1 cellular context compared by ENCODE assay signal in the genomic region with DNA sequence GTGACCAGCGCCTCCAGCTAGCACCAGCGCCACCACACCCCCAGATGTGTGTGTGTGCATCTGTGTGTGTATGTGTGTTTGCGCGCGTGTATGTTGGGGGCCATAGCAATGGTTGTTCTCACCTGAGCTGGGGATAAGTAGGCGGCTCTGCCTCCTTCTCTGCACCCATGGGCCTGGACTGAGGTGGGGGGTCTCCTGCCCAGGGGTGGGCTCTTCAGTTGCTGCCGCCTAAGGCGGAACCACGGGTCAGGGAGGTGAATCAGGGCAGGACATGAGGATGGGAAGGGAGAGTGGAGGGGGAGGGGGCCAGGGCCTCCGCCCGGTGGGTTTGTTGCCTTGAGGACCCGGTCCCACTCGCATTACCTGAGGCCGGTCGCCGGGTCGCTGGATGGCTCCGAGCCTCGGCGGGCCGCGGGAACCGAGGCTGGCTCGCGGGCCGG.
TF ChIP-seq lines count a peak whose summit lies in the region.

No MANE protein-coding gene starts in this region.

TF ChIP-seq in A549, 52 proteins besides CTCF, POLR2A, EP300 and RAD21 (continued from another document):
- no peak for TF ChIP-seq EHF (CRISPR knock-in tag; IDR thresholded peaks at IDR 0.05)
- TF ChIP-seq, protein P1, sequence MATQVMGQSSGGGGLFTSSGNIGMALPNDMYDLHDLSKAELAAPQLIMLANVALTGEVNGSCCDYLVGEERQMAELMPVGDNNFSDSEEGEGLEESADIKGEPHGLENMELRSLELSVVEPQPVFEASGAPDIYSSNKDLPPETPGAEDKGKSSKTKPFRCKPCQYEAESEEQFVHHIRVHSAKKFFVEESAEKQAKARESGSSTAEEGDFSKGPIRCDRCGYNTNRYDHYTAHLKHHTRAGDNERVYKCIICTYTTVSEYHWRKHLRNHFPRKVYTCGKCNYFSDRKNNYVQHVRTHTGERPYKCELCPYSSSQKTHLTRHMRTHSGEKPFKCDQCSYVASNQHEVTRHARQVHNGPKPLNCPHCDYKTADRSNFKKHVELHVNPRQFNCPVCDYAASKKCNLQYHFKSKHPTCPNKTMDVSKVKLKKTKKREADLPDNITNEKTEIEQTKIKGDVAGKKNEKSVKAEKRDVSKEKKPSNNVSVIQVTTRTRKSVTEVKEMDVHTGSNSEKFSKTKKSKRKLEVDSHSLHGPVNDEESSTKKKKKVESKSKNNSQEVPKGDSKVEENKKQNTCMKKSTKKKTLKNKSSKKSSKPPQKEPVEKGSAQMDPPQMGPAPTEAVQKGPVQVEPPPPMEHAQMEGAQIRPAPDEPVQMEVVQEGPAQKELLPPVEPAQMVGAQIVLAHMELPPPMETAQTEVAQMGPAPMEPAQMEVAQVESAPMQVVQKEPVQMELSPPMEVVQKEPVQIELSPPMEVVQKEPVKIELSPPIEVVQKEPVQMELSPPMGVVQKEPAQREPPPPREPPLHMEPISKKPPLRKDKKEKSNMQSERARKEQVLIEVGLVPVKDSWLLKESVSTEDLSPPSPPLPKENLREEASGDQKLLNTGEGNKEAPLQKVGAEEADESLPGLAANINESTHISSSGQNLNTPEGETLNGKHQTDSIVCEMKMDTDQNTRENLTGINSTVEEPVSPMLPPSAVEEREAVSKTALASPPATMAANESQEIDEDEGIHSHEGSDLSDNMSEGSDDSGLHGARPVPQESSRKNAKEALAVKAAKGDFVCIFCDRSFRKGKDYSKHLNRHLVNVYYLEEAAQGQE (IDR thresholded peaks at IDR 0.05) = no peak
- no peak for TF ChIP-seq ZC3H11A (IDR thresholded peaks at IDR 0.05)
- no peak for TF ChIP-seq NFE2L2 (conservative IDR thresholded peaks at IDR 0.05; ENCODE audit: low read length)
- TF ChIP-seq ZNF302 (CRISPR knock-in tag; IDR thresholded peaks at IDR 0.05) = no peak
- no peak for TF ChIP-seq KDM1A (IDR thresholded peaks at IDR 0.05; ENCODE audit: low read depth)
- TF ChIP-seq JUNB (IDR thresholded peaks at IDR 0.05) = no peak
- no peak for TF ChIP-seq MAZ (IDR thresholded peaks at IDR 0.05; ENCODE audit: borderline replicate concordance, low read depth, low read length)
- TF ChIP-seq HOXA7 (CRISPR knock-in tag; IDR thresholded peaks at IDR 0.05) = no peak
- TF ChIP-seq, protein P2, sequence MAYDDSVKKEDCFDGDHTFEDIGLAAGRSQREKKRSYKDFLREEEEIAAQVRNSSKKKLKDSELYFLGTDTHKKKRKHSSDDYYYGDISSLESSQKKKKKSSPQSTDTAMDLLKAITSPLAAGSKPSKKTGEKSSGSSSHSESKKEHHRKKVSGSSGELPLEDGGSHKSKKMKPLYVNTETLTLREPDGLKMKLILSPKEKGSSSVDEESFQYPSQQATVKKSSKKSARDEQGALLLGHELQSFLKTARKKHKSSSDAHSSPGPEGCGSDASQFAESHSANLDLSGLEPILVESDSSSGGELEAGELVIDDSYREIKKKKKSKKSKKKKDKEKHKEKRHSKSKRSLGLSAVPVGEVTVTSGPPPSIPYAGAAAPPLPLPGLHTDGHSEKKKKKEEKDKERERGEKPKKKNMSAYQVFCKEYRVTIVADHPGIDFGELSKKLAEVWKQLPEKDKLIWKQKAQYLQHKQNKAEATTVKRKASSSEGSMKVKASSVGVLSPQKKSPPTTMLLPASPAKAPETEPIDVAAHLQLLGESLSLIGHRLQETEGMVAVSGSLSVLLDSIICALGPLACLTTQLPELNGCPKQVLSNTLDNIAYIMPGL (CRISPR knock-in tag; IDR thresholded peaks at IDR 0.05; ENCODE audit: borderline replicate concordance) = no peak
- no peak for TF ChIP-seq RCOR1 (IDR thresholded peaks at IDR 0.05; ENCODE audit: low read depth, low read length)
- no peak for TF ChIP-seq FOXS1 (CRISPR knock-in tag; IDR thresholded peaks at IDR 0.05)
